In the genomic region with DNA sequence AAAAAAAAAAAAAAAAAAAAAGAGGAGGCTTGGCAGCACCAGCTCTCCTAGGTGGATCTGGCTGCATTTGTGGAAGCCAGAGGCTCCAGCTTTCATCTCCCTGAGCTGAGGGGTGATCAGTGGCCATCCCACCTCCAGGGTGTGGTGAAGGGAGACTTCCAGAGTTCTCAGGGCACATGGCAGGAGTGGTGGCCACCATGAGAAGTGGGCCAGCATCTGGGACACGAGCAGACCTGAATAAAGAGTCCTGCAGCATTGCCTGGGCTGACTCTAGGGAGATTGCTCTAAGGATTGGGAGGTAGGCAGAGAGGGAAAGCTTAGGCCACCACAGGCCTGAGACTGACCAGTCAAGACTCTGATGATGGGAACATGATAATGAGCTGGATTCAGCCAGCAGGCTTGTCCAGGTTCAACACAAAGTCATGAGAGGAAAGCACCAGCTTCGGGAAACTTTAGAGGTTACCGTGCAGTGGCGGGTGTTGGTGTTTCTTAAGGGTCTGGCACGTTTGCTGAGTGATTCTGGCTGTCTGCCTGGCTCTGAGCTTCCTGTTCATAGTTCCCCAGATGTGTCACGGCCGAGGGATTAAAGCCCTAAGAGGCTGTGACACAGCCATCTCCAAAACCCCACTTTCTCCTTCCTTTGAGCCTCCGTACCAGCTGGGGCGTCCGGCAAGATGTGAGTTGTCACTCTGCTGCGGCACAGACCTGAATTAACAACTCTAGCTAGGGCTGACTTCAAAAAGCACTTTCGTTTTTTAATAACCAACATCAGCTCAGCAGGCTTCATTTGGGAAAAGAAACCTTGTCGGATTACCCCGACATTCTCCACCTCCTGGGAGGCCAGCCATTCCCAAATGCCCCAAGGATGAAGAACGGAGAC, we compare ENCODE assay signal across 8 cellular contexts. TPM values are rescaled to one million over a fixed set of nuclear protein-coding genes. Genes with fewer than 3 reads are reported as not detected.
A peak's percentile ranks its signal among the peaks of the same experiment; 100 is the strongest.
DNase-seq lines count a peak whose midpoint lies in the region; ATAC-seq and TF ChIP-seq lines count a peak whose summit lies in the region.

No MANE protein-coding gene starts in this region.

- ATAC-seq in GM21723 (IDR thresholded peaks at IDR 0.05; ENCODE audit: unreplicated experiment) (peak; percentile 82), Right ventricle myocardium superior (ENCODE audit: poor library complexity) (peak; percentile 82)
- peak; percentile 66 to 77 for ATAC-seq in activated T-cell treated with anti-CD3 and anti-CD28 coated beads, Interleukin-2, amount 50 U/mL, for 72 hours (replicated peaks in 1 of 2)

- H3K9me3 Mint-ChIP-seq in Caco-2 (ENCODE audit: unreplicated experiment): no peaks in the 10 kb centered on the region
- peaks cover 2% of the 10 kb centered on the region in 2 donors for H3K9me3 Mint-ChIP-seq in activated T-cell treated with anti-CD3 and anti-CD28 coated beads, Interleukin-2, amount 50 U/mL, for 72 hours

- H3K4me3 ChIP-seq in Caco-2 (ENCODE audit: low read depth, low read length) (no peak overlapping the region), MG63 (peak overlapping the region; percentile 51)

- H3K4me3 Mint-ChIP-seq in Caco-2 (ENCODE audit: unreplicated experiment): no peak overlapping the region
- H3K4me3 Mint-ChIP-seq in activated T-cell treated with anti-CD3 and anti-CD28 coated beads, Interleukin-2, amount 50 U/mL, for 72 hours: peak overlapping the region; percentile 83 to 91

- intact Hi-C loops in Caco-2 (cut with micrococcal nuclease; ENCODE audit: unreplicated experiment): no loop called here
- intact Hi-C loops in Right ventricle myocardium superior (cut with DNase I): no loop called here

- no peaks in the 10 kb centered on the region for H3K27me3 Mint-ChIP-seq in Caco-2 (ENCODE audit: insufficient read depth, unreplicated experiment)
- peaks cover 18% of the 10 kb centered on the region for H3K27me3 Mint-ChIP-seq in activated T-cell treated with anti-CD3 and anti-CD28 coated beads, Interleukin-2, amount 50 U/mL, for 72 hours (ENCODE audit: low read depth)

- H3K36me3 Mint-ChIP-seq in Caco-2 (ENCODE audit: insufficient read depth, unreplicated experiment): no peaks in the 10 kb centered on the region
- H3K36me3 Mint-ChIP-seq in activated T-cell treated with anti-CD3 and anti-CD28 coated beads, Interleukin-2, amount 50 U/mL, for 72 hours (ENCODE audit: insufficient read depth in 2 of 2): peaks cover 5 to 9% of the 10 kb centered on the region in 2 donors

- DNase-seq in Caco-2: no peak
- DNase-seq in MG63: peak; percentile 91
- peak; percentile 82 to 88 for DNase-seq in activated T-cell treated with anti-CD3 and anti-CD28 coated beads, Interleukin-2, amount 50 U/mL, for 72 hours
- peak; percentile 80 for DNase-seq in Right ventricle myocardium superior
- DNase-seq in stimulated activated CD4-positive, alpha-beta T cell treated with anti-CD3 and anti-CD28 coated beads, Interleukin-12 subunit alpha, Interleukin-12 subunit beta, amount 100 ng/mL, for 4 hours: peak; percentile 64
- DNase-seq in NCI-H1930 (lab: John Stamatoyannopoulos, UW): no peak
- no peak for DNase-seq in cerebellum (ENCODE audit: low spot score)

- H3K27me3 ChIP-seq in Caco-2 (replicated peaks; ENCODE audit: control insufficient read depth, insufficient read depth, low read length) (no peaks in the 10 kb centered on the region), MG63 (no peaks in the 10 kb centered on the region)

- POLR2A ChIA-PET in Caco-2 (lab: Charles Lee): interaction anchor here (0.6 to 1.0 kb wide), 2 partner anchors 38 to 39 kb away, joined by 3 read pairs; no protein-coding TSS in a partner anchor

- no TSS peak for BruUV-seq in Caco-2 (replicated peaks; lab: Mats Ljungman, UMichigan)

- H3K27ac Mint-ChIP-seq in Caco-2 (ENCODE audit: unreplicated experiment): peak overlapping the region; percentile 72
- peak overlapping the region; percentile 59 for H3K27ac Mint-ChIP-seq in activated T-cell treated with anti-CD3 and anti-CD28 coated beads, Interleukin-2, amount 50 U/mL, for 72 hours

- CTCF ChIA-PET in Caco-2 (lab: Charles Lee): interaction anchor here (0.6 kb wide), 1 partner anchor 275 kb away, joined by 3 read pairs; no protein-coding TSS in a partner anchor

- H3K36me3 ChIP-seq in Caco-2 (ENCODE audit: control insufficient read depth, insufficient read depth, low read length) (0 out of 2 replicates have a peak, but pooled peaks cover 1% of the 10 kb centered on the region), MG63 (no peaks in the 10 kb centered on the region)

- peaks cover 64% of the 10 kb centered on the region for H3K4me1 ChIP-seq in Caco-2

- no peak for TF ChIP-seq CTCF in Caco-2 (IDR thresholded peaks at IDR 0.05; ENCODE audit: insufficient read depth in 1 of 2, low read depth in 1 of 2, low read length in 1 of 2, severe bottlenecking in 1 of 2, unreplicated experiment in 1 of 2)

- H3K4me1 Mint-ChIP-seq in Caco-2 (ENCODE audit: low read depth, unreplicated experiment): peaks cover 62% of the 10 kb centered on the region
- H3K4me1 Mint-ChIP-seq in activated T-cell treated with anti-CD3 and anti-CD28 coated beads, Interleukin-2, amount 50 U/mL, for 72 hours (ENCODE audit: low read depth): peaks cover 73% of the 10 kb centered on the region

- H3K9me3 ChIP-seq in Caco-2 (peaks cover 3% of the 10 kb centered on the region; the same call in 1 of the 2 replicates), MG63 (peaks cover 4% of the 10 kb centered on the region; the same call in 1 of the 2 replicates)

RNA-seq across cellular contexts. Expression of a gene that starts 38.3 kb away (rescaled TPM):
- total RNA-seq in Caco-2 (2022): 23.5 and 25.0 TPM in 2 replicates
- 0.82 and 1.4 TPM in 2 replicates for total RNA-seq in MG63 (2014; rRNA removed; shearing (Covaris generic); ENCODE audit: low replicate concordance)
- 10 to 100 TPM; 14.3 to 14.5 TPM for total RNA-seq in activated T-cell treated with anti-CD3 and anti-CD28 coated beads, Interleukin-2, amount 50 U/mL, for 72 hours
- total RNA-seq in Right ventricle myocardium superior: 21.1 TPM
- total RNA-seq in cerebellum: 1.5 TPM

Comparison
In these comparisons a context has a peak if more than half of its experiments do, and no peak if none do; other contexts are left out.
1. DNase-seq: peak in MG63 (single experiment), activated T-cell treated with anti-CD3 and anti-CD28 coated beads, Interleukin-2, amount 50 U/mL, for 72 hours (2 of 2), Right ventricle myocardium superior (single experiment) and stimulated activated CD4-positive, alpha-beta T cell treated with anti-CD3 and anti-CD28 coated beads, Interleukin-12 subunit alpha, Interleukin-12 subunit beta, amount 100 ng/mL, for 4 hours (single experiment); none in Caco-2 (0 of 2), NCI-H1930 (0 of 2) and cerebellum (single experiment).
2. Peak in every context shown above with its lines, with median percentiles within 50 percentile points of each other: ATAC-seq.